In the genomic region with DNA sequence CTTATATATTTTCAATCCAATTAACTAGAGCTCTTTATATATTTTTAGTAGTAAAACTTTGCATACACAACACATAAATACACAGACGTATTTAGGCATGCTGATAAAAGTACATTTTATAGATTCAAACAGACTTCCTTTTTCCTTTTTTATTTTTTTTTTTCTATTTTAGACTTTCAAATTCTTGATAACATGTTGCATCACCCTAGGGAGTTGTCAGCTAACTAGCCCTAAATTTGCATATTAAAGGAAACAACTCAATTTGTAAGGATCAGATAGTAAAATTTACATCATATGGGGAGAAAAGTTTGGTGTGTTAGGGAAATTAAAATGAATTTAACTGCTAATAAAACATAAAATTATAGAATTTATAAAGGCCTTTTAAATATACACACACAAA, we compare ENCODE assay signal across 26 cellular contexts. TPM values are rescaled to one million over a fixed set of nuclear protein-coding genes. Genes with fewer than 3 reads are reported as not detected.
DNase-seq lines count a peak whose midpoint lies in the region; ATAC-seq, FAIRE-seq and TF ChIP-seq lines count a peak whose summit lies in the region.
"Had no signal": no experiment of that assay in that cellular context is flagged by ENCODE, and none has a peak within 500 bp of the region (broad histone marks: within the 10 kb centered on the region; RNA-seq: fewer than 3 reads in every experiment).

No MANE protein-coding gene starts in this region.

- no peak overlapping the region for H2BK15ac ChIP-seq in H1 (ENCODE audit: low read length)

- DNase-seq in GM23338 (ENCODE audit: low spot score): peak; percentile 21
- peak; percentile 85 for DNase-seq in OCI-M1 (lab: John Stamatoyannopoulos, UW)
- no peak for DNase-seq in H1 (ENCODE audit: low read depth in 1 of 2, low spot score in 2 of 2)
- no peak for DNase-seq in smooth muscle cell (lab: John Stamatoyannopoulos, UW; ENCODE audit: unreplicated experiment)
- no peak for DNase-seq in left lung
- no peak for DNase-seq in NCI-H2081 (lab: John Stamatoyannopoulos, UW)
- DNase-seq: activated CD4-positive, alpha-beta T cell treated with anti-CD3 and anti-CD28 coated beads, Interleukin-2, amount 50 U/mL, for 4 hours; activated CD8-positive, alpha-beta memory T cell treated with anti-CD3 and anti-CD28 coated beads, Interleukin-2, amount 50 U/mL, for 4 hours; activated naive CD4-positive, alpha-beta T cell treated with anti-CD3 and anti-CD28 coated beads, Interleukin-2, amount 50 U/mL, for 16 hours; amygdala; CD4-positive, alpha-beta memory T cell; effector CD4-positive, alpha-beta T cell; head of caudate nucleus; KG1; mesenchymal stem cell; NCI-H524 treated with DMSO at 0.1 percent for 48 hours; NK-92 treated with Interleukin-12 subunit alpha and Interleukin-12 subunit beta, amount 100 ng/mL, for 24 hours; right cardiac atrium; Right ventricle myocardium superior; stimulated activated CD4-positive, alpha-beta T cell treated with anti-CD3 and anti-CD28 coated beads, Interleukin-12 subunit alpha, Interleukin-12 subunit beta, amount 100 ng/mL, for 4 hours; stimulated activated CD4-positive, alpha-beta T cell treated with anti-CD3 and anti-CD28 coated beads, Interleukin-4, amount 100 ng/mL, for 1 hour; upper lobe of left lung had no signal

- no peak for TF ChIP-seq RAD21 in H1 (IDR thresholded peaks at IDR 0.05 in 1 of 2, conservative IDR thresholded peaks at IDR 0.05 in 1 of 2; ENCODE audit: low read depth in 2 of 2, low read length in 2 of 2)

- no peak for ATAC-seq in GM23338
- ATAC-seq in left lung: no peak
- ATAC-seq in HG02588 (IDR thresholded peaks at IDR 0.05; ENCODE audit: unreplicated experiment): no peak
- ATAC-seq: right cardiac atrium had no signal

- no peaks in the 10 kb centered on the region for H3K23me2 ChIP-seq in H1 (ENCODE audit: low read depth, low read length)

- POLR2A ChIA-PET in H1 (lab: Charles Lee; ENCODE audit: partially characterized antibody): no interaction called here

- no peak overlapping the region for H3K56ac ChIP-seq in H1 (replicated peaks; ENCODE audit: insufficient read length, low read depth, low read length)

- H3K9me3 Mint-ChIP-seq in GM23338: no peaks in the 10 kb centered on the region; the same call in 1 of the 3 replicates
- H3K9me3 Mint-ChIP-seq: activated T-helper 1 cell treated with anti-CD3 and anti-CD28 coated beads, Interleukin-12 subunit alpha, Interleukin-12 subunit beta, Interleukin-2, Interleukin-4 antibody, amounts not matched to agents 30 ng/mL and 10 ng/mL and 1 ng/mL, durations not matched to agents 14 hours and 24 hours and 36 hours; neural progenitor cell had no signal

- H3F3A ChIP-seq in GM23338 (replicated peaks; ENCODE audit: low read depth) (no peaks in the 10 kb centered on the region), smooth muscle cell (ENCODE audit: low read depth) (no peaks in the 10 kb centered on the region)

- TF ChIP-seq CTCF in GM23338 (conservative IDR thresholded peaks at IDR 0.05; ENCODE audit: low read depth in 2 of 2) (no peak), H1 (IDR thresholded peaks at IDR 0.05; ENCODE audit: control extremely low read depth in 1 of 3, insufficient read depth in 1 of 3, low read depth in 1 of 3, low read length in 3 of 3) (no peak), smooth muscle cell (IDR thresholded peaks at IDR 0.05; ENCODE audit: borderline replicate concordance, insufficient read depth, poor library complexity, severe bottlenecking) (no peak), left lung (IDR thresholded peaks at IDR 0.05) (no peak)

- H3K27me3 ChIP-seq in GM23338 (ENCODE audit: insufficient read depth): no peaks in the 10 kb centered on the region
- H3K27me3 ChIP-seq in H1 (replicated peaks in 1 of 4; ENCODE audit: control insufficient read depth in 3 of 4, extremely low read depth in 1 of 4, insufficient read depth in 3 of 4, low read length in 3 of 4): no peaks in the 10 kb centered on the region
- H3K27me3 ChIP-seq in smooth muscle cell (ENCODE audit: low read depth): no peaks in the 10 kb centered on the region
- H3K27me3 ChIP-seq in left lung: no peaks in the 10 kb centered on the region
- H3K27me3 ChIP-seq: neural progenitor cell, upper lobe of left lung had no signal

- H3K4ac ChIP-seq in H1 (replicated peaks; ENCODE audit: insufficient read length, low read depth, low read length): no peak overlapping the region

- H3K18ac ChIP-seq in H1 (ENCODE audit: extremely low read depth, low read length): no peak overlapping the region

- H3K27ac ChIP-seq in GM23338 (ENCODE audit: low read depth): peak overlapping the region; percentile 33; the same call in 1 of the 2 replicates
- no peak overlapping the region for H3K27ac ChIP-seq in H1 (ENCODE audit: low read depth, low read length)
- H3K27ac ChIP-seq in smooth muscle cell (ENCODE audit: low read depth): no peak overlapping the region
- no peak overlapping the region for H3K27ac ChIP-seq in left lung
- H3K27ac ChIP-seq: epithelial cell of prostate, neural progenitor cell, upper lobe of left lung had no signal

- FAIRE-seq in H1 (lab: Jason Lieb, UNC): no peak

- 38% methylated on average over 1 of the region's 1 CpG; no CpG with 5 or more reads in 1 of the 2 experiments for WGBS in H1 (ENCODE audit: extremely low coverage in 1 of 2, insufficient coverage in 1 of 2, insufficient read length in 1 of 2, insufficient replicate concordance in 2 of 2, low coverage in 1 of 2, low lambda C conversion rate in 2 of 2, missing lambda C conversion rate in 1 of 2), 2 experiments
- 58% methylated on average over 1 of the region's 1 CpG for WGBS in smooth muscle cell (ENCODE audit: low lambda C conversion rate)

- H4K91ac ChIP-seq in H1 (replicated peaks; ENCODE audit: insufficient read length, low read length): no peak overlapping the region

- no peaks in the 10 kb centered on the region for H3K79me2 ChIP-seq in GM23338 (replicated peaks; ENCODE audit: insufficient read depth)
- H3K79me2 ChIP-seq in H1 (ENCODE audit: control insufficient read depth in 1 of 2, insufficient read depth in 2 of 2, low read length in 2 of 2): no peaks in the 10 kb centered on the region
- no peaks in the 10 kb centered on the region for H3K79me2 ChIP-seq in smooth muscle cell (ENCODE audit: low read depth)

- no peaks in the 10 kb centered on the region for H3K36me3 ChIP-seq in GM23338 (ENCODE audit: insufficient read depth)
- no peaks in the 10 kb centered on the region for H3K36me3 ChIP-seq in H1 (ENCODE audit: control insufficient read depth in 2 of 4, insufficient read depth in 4 of 4, low read length in 3 of 4)
- H3K36me3 ChIP-seq in smooth muscle cell (ENCODE audit: low read depth): no peaks in the 10 kb centered on the region
- H3K36me3 ChIP-seq in left lung: no peaks in the 10 kb centered on the region
- H3K36me3 ChIP-seq: neural progenitor cell, upper lobe of left lung had no signal

- no peak for TF ChIP-seq POLR2A in H1 (IDR thresholded peaks at IDR 0.05; ENCODE audit: control extremely low read depth in 1 of 2, low read depth in 2 of 2, low read length in 2 of 2)

- no peak overlapping the region for H3K4me3 ChIP-seq in GM23338
- no peak overlapping the region for H3K4me3 ChIP-seq in H1 (ENCODE audit: extremely low read depth in 1 of 4, insufficient read depth in 2 of 4, low read depth in 3 of 4, low read length in 4 of 4)
- H3K4me3 ChIP-seq in smooth muscle cell: no peak overlapping the region
- no peak overlapping the region for H3K4me3 ChIP-seq in left lung
- H3K4me3 ChIP-seq: neural progenitor cell, upper lobe of left lung had no signal

- peaks cover 18% of the 10 kb centered on the region; the same call in 1 of the 2 replicates for H3K4me1 ChIP-seq in GM23338 (ENCODE audit: insufficient read depth)
- no peaks in the 10 kb centered on the region for H3K4me1 ChIP-seq in H1 (replicated peaks in 1 of 4; ENCODE audit: control insufficient read depth in 3 of 4, insufficient read depth in 4 of 4, low read length in 3 of 4)
- H3K4me1 ChIP-seq in smooth muscle cell (ENCODE audit: low read depth): no peaks in the 10 kb centered on the region
- H3K4me1 ChIP-seq in left lung: no peaks in the 10 kb centered on the region
- H3K4me1 ChIP-seq: neural progenitor cell, upper lobe of left lung had no signal

- H4K8ac ChIP-seq in H1 (ENCODE audit: extremely low read depth, insufficient read depth, low read length): no peak overlapping the region

- no peak overlapping the region for H3K14ac ChIP-seq in H1 (ENCODE audit: insufficient read length)

- no peaks in the 10 kb centered on the region for H3K79me1 ChIP-seq in H1 (ENCODE audit: low read depth, low read length)

- no peak overlapping the region for H3K9ac ChIP-seq in H1 (replicated peaks in 1 of 4; ENCODE audit: extremely low read depth in 1 of 4, low read depth in 3 of 4, low read length in 3 of 4)
- H3K9ac ChIP-seq in smooth muscle cell (ENCODE audit: low read depth): no peak overlapping the region
- H3K9ac ChIP-seq: neural progenitor cell had no signal

- no peaks in the 10 kb centered on the region for H3K36me3 Mint-ChIP-seq in GM23338 (ENCODE audit: low read depth)
- H3K36me3 Mint-ChIP-seq: CD4-positive, alpha-beta memory T cell; neural progenitor cell had no signal

- H2AFZ ChIP-seq in GM23338 (no peak overlapping the region), H1 (ENCODE audit: low read length) (no peak overlapping the region), smooth muscle cell (ENCODE audit: low read depth) (peak overlapping the region; percentile 65)
- H2AFZ ChIP-seq: neural progenitor cell had no signal

- no peak overlapping the region for H2BK12ac ChIP-seq in H1 (ENCODE audit: low read depth, low read length)

- H3K9me2 ChIP-seq in GM23338 (ENCODE audit: insufficient read depth): no peaks in the 10 kb centered on the region

- no peak overlapping the region; the same call in 1 of the 2 replicates for H3K27ac Mint-ChIP-seq in GM23338
- H3K27ac Mint-ChIP-seq: activated T-helper 1 cell treated with anti-CD3 and anti-CD28 coated beads, Interleukin-12 subunit alpha, Interleukin-12 subunit beta, Interleukin-2, Interleukin-4 antibody, amounts not matched to agents 30 ng/mL and 10 ng/mL and 1 ng/mL, durations not matched to agents 14 hours and 24 hours and 36 hours; CD4-positive, alpha-beta memory T cell; neural progenitor cell had no signal

- no peak overlapping the region for H3K23ac ChIP-seq in H1 (ENCODE audit: insufficient read length)

- no peaks in the 10 kb centered on the region for H3K9me3 ChIP-seq in H1 (ENCODE audit: insufficient read depth in 2 of 2, low read depth in 1 of 2, low read length in 1 of 2)
- H3K9me3 ChIP-seq in smooth muscle cell (replicated peaks; ENCODE audit: low read depth): no peaks in the 10 kb centered on the region
- no peaks in the 10 kb centered on the region for H3K9me3 ChIP-seq in left lung
- H3K9me3 ChIP-seq: upper lobe of left lung had no signal

- no peak overlapping the region for H4K5ac ChIP-seq in H1 (ENCODE audit: insufficient read length, low read depth, low read length)

- H4K20me1 ChIP-seq in GM23338 (replicated peaks; ENCODE audit: insufficient read depth) (no peaks in the 10 kb centered on the region), H1 (replicated peaks in 1 of 2; ENCODE audit: control insufficient read depth in 1 of 2, insufficient read depth in 2 of 2, low read length in 2 of 2) (no peaks in the 10 kb centered on the region), smooth muscle cell (ENCODE audit: low read depth) (no peaks in the 10 kb centered on the region)

- TF ChIP-seq EP300 in H1 (IDR thresholded peaks at IDR 0.05; ENCODE audit: borderline replicate concordance in 1 of 2, low read depth in 2 of 2, low read length in 2 of 2): no peak

- H2BK120ac ChIP-seq in H1 (replicated peaks; ENCODE audit: low read depth, low read length): no peak overlapping the region

- H3K27me3 Mint-ChIP-seq in GM23338 (ENCODE audit: insufficient read depth, low read depth, poor library complexity): peaks cover 3% of the 10 kb centered on the region
- H3K27me3 Mint-ChIP-seq: CD4-positive, alpha-beta memory T cell had no signal

- H2BK5ac ChIP-seq in H1 (ENCODE audit: low read depth, low read length): no peak overlapping the region

- no peak overlapping the region for H2BK20ac ChIP-seq in H1 (ENCODE audit: low read length)

- H3K4me1 Mint-ChIP-seq in GM23338: peaks cover 20% of the 10 kb centered on the region
- H3K4me1 Mint-ChIP-seq: CD4-positive, alpha-beta memory T cell; neural progenitor cell had no signal

- H3K4me3 Mint-ChIP-seq in GM23338: no peak overlapping the region
- H3K4me3 Mint-ChIP-seq: activated T-helper 1 cell treated with anti-CD3 and anti-CD28 coated beads, Interleukin-12 subunit alpha, Interleukin-12 subunit beta, Interleukin-2, Interleukin-4 antibody, amounts not matched to agents 30 ng/mL and 10 ng/mL and 1 ng/mL, durations not matched to agents 14 hours and 24 hours and 36 hours; CD4-positive, alpha-beta memory T cell; neural progenitor cell had no signal

- H3K4me2 ChIP-seq in GM23338 (no peak overlapping the region), H1 (ENCODE audit: insufficient read depth in 1 of 2, low read depth in 2 of 2, low read length in 2 of 2) (no peak overlapping the region), smooth muscle cell (no peak overlapping the region)
- H3K4me2 ChIP-seq: neural progenitor cell had no signal

- CTCF ChIA-PET in H1 (lab: Charles Lee; ENCODE audit: partially characterized antibody): no interaction called here

- no peak overlapping the region for H2AK5ac ChIP-seq in H1 (ENCODE audit: low read depth, low read length)

- intact Hi-C loops in left lung (cut with DNase I): no loop called here

RNA-seq across cellular contexts. Expression of gene APOOL, which starts 47.4 kb away (rescaled TPM):
- 7.5 and 10.4 TPM in 2 replicates for total RNA-seq in GM23338 (2014; rRNA removed; shearing (Covaris generic))
- polyA plus RNA-seq in GM23338 (2016; fragmentation: Nextera tagmentation; extraction: Ambion mirVana) (11.0 and 11.1 TPM in 2 replicates), H1 (2011; rRNA removed) (1.9 and 2.4 TPM in 2 replicates), smooth muscle cell (1.8 and 1.9 TPM in 2 replicates)
- 8.1 and 8.3 TPM in 2 replicates for total RNA-seq in H1 (2021; fragmentation: NEBNext Ultra II Directional; extraction: Animal tissue kit (Norgen Biotek cat#: 25700))
- polyA plus RNA-seq in H1 (2011; cell fraction: cytosol; rRNA removed): 2.6 TPM
- 1.9 TPM for polyA plus RNA-seq in H1 (2011; cell fraction: nucleus; rRNA removed)
- 2.6 to 5.5 TPM (median 3.8 TPM) in 4 replicates for polyA plus RNA-seq in H1 (2012, experiment 1 of 2)
- polyA plus RNA-seq in H1 (2012, experiment 2 of 2): 0.59 TPM
- polyA plus RNA-seq in H1 (2013, experiment 1 of 2): 4.7 TPM
- polyA plus RNA-seq in H1 (2013, experiment 2 of 2): 4.1 TPM
- polyA minus RNA-seq in H1 (2011; rRNA and poly(A)+ RNA removed): 3.3 and 5.5 TPM in 2 replicates
- 2.7 TPM for polyA minus RNA-seq in H1 (2011; cell fraction: cytosol; rRNA and poly(A)+ RNA removed)
- 5.0 TPM for polyA minus RNA-seq in H1 (2011; cell fraction: nucleus; rRNA and poly(A)+ RNA removed)
- total RNA-seq in smooth muscle cell (16.0 and 17.0 TPM in 2 replicates), left lung (10 to 100 TPM; 22.5 to 25.7 TPM)

Comparison
In these comparisons a context has a peak if more than half of its experiments do, and no peak if none do; other contexts are left out.
1. DNase-seq: peak in GM23338 (single experiment) and OCI-M1 (single experiment); none in H1 (0 of 2), smooth muscle cell (single experiment), left lung (0 of 2) and NCI-H2081 (0 of 2).